ENCODE assay signal across 23 cellular contexts in genomic region chr4:179328627-179329026, GRCh38.
"Had no signal": no experiment of that assay in that cellular context is flagged by ENCODE, and none has a peak within 500 bp of the region (broad histone marks: within the 10 kb centered on the region; RNA-seq: fewer than 3 reads in every experiment).

No MANE protein-coding gene starts in this region.

- H3K27ac ChIP-seq: colonic mucosa, esophagus squamous epithelium, parathyroid adenoma, prostate gland, right atrium auricular region, stomach, thyroid gland, vagina had no signal

- H3K4me1 ChIP-seq: colonic mucosa, esophagus squamous epithelium, parathyroid adenoma, prostate gland, right atrium auricular region, stomach, thyroid gland, vagina had no signal

- H2AFZ ChIP-seq: parathyroid adenoma had no signal

- FAIRE-seq: endothelial cell of umbilical vein, kidney had no signal

- DNase-seq: colonic mucosa; dermis blood vessel endothelial cell; effector memory CD4-positive, alpha-beta T cell; esophagus squamous epithelium; foreskin melanocyte; glutamatergic neuron; kidney; natural killer cell; stimulated activated CD4-positive, alpha-beta T cell treated with anti-CD3 and anti-CD28 coated beads, Interleukin-2, amount 100 ng/mL, for 24 hours; stimulated activated CD4-positive, alpha-beta T cell treated with anti-CD3 and anti-CD28 coated beads, Interleukin-4, amount 100 ng/mL, for 24 hours; stimulated activated naive CD4-positive, alpha-beta T cell treated with Interleukin-2 at 50 U/mL for 16 hours; stomach; thyroid gland; trophoblast cell had no signal

- H3K9ac ChIP-seq: parathyroid adenoma had no signal

- ATAC-seq: left lobe of liver; natural killer cell; sciatic nerve; stimulated activated effector memory CD8-positive, alpha-beta T cell treated with anti-CD3 and anti-CD28 coated beads, Interleukin-12 subunit alpha, Interleukin-12 subunit beta, amount 100 ng/mL, for 72 hours had no signal

- H3K36me3 ChIP-seq: colonic mucosa, esophagus squamous epithelium, prostate gland, right atrium auricular region, stomach, thyroid gland, vagina had no signal

- H3K9me3 ChIP-seq: colonic mucosa, esophagus squamous epithelium, prostate gland, right atrium auricular region, stomach, thyroid gland, vagina had no signal

- H3K4me3 ChIP-seq: colonic mucosa, esophagus squamous epithelium, lung, prostate gland, right atrium auricular region, stomach, thyroid gland, vagina had no signal

- H3K79me2 ChIP-seq: parathyroid adenoma had no signal

- H3K27me3 ChIP-seq: colonic mucosa, esophagus squamous epithelium, right atrium auricular region, stomach, thyroid gland, vagina had no signal
